ENCODE assay signal across 22 cellular contexts in the genomic region with DNA sequence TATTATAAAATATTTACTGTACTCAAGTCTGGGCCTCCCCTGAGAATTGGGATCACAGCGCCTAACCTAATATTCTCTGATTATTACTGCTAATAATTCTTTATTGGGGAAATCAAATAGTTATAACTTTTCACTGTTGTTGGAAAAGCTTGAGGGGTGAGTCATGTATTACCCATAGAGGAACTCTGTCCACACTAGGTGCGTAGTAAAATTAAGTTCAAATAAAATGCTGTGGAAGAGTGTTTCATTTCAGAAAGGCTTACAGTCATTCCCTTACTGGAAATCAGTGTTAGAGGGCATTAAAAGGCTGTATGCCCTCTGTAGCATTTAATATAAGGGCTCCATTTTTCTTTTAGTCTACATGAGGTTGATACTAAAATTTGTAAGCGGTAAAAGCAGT.
"Had no signal": no experiment of that assay in that cellular context is flagged by ENCODE, and none has a peak within 500 bp of the region (broad histone marks: within the 10 kb centered on the region; RNA-seq: fewer than 3 reads in every experiment).

No MANE protein-coding gene starts in this region.

- H3K9me3 ChIP-seq: colonic mucosa, esophagus muscularis mucosa, gastrocnemius medialis, heart right ventricle, left lung, lower lobe of right lung, mucosa of descending colon had no signal

- H3K4me1 ChIP-seq: colonic mucosa, left lung, lower lobe of right lung had no signal

- ATAC-seq: effector memory CD8-positive, alpha-beta T cell; left cardiac atrium; left lung; lower lobe of right lung; mucosa of descending colon had no signal

- H3K36me3 ChIP-seq: colonic mucosa, esophagus muscularis mucosa, gastrocnemius medialis, heart right ventricle, left lung, lower lobe of right lung had no signal

- H3K27ac ChIP-seq: colonic mucosa, esophagus muscularis mucosa, gastrocnemius medialis, heart right ventricle, left lung, lower lobe of right lung had no signal

- DNase-seq: colonic mucosa; cortex of kidney; effector CD8-positive, alpha-beta T cell; effector memory CD8-positive, alpha-beta T cell; endodermal cell; foreskin melanocyte; gastrocnemius medialis; glutamatergic neuron; head of caudate nucleus; heart right ventricle; hippocampal formation; left cardiac atrium; left lung; left ventricle myocardium superior; lower lobe of right lung; mesenchymal stem cell; mucosa of descending colon; naive B cell had no signal

- H3K27me3 ChIP-seq: colonic mucosa, esophagus muscularis mucosa, gastrocnemius medialis, heart right ventricle, left lung had no signal

- FAIRE-seq: endometrium, islet of Langerhans, keratinocyte had no signal

- H3K4me3 ChIP-seq: colonic mucosa, esophagus muscularis mucosa, gastrocnemius medialis, left lung, lower lobe of right lung, mucosa of descending colon had no signal
